In genomic region chrX:20263474-20263873, GRCh38 we compare ENCODE assay signal across 8 cellular contexts. TPM values are rescaled to one million over a fixed set of nuclear protein-coding genes. Genes with fewer than 3 reads are reported as not detected.
DNase-seq lines count a peak whose midpoint lies in the region; ATAC-seq and TF ChIP-seq lines count a peak whose summit lies in the region.

No MANE protein-coding gene starts in this region.

- peak; percentile 33 for ATAC-seq in GM18517 (IDR thresholded peaks at IDR 0.05; ENCODE audit: unreplicated experiment)

- no peak for TF ChIP-seq CTCF in neural crest cell (conservative IDR thresholded peaks at IDR 0.05)
- no peak for TF ChIP-seq CTCF in RWPE1 (conservative IDR thresholded peaks at IDR 0.05; ENCODE audit: low read depth)
- TF ChIP-seq CTCF in ascending aorta (IDR thresholded peaks at IDR 0.05), result no peak

- H3K4me3 Mint-ChIP-seq in neural crest cell, result peak overlapping the region; percentile 56

- no peaks in the 10 kb centered on the region for H3K36me3 Mint-ChIP-seq in neural crest cell (ENCODE audit: low read depth)

- CTCF ChIA-PET in RWPE1 (lab: Yijun Ruan, JAX), result interaction anchor here (0.6 kb wide), 1 partner anchor 179 kb away, joined by 3 read pairs; no protein-coding TSS in a partner anchor

- H3K9me3 ChIP-seq in ascending aorta, result no peaks in the 10 kb centered on the region

- in situ Hi-C loops in KBM-7 (cut with MboI; ENCODE audit: low pct_unique_long_range_greater_than_20kb, low sequenced_read_pairs), result loop anchor here (25.0 kb wide), 1 partner anchor 174 kb away; no protein-coding TSS in a partner anchor

- H3K36me3 ChIP-seq in ascending aorta, result no peaks in the 10 kb centered on the region

- H3K27ac ChIP-seq in RWPE1, result no peak overlapping the region
- H3K27ac ChIP-seq in ascending aorta, result no peak overlapping the region

- H3K9me3 Mint-ChIP-seq in neural crest cell, result no peaks in the 10 kb centered on the region

- no peak overlapping the region for H3K4me3 ChIP-seq in ascending aorta

- no peaks in the 10 kb centered on the region for H3K4me1 ChIP-seq in ascending aorta

- intact Hi-C loops in ascending aorta (cut with DNase I), result no loop called here

- H3K27me3 ChIP-seq in ascending aorta, result peaks cover 4% of the 10 kb centered on the region

- POLR2A ChIA-PET in RWPE1 (lab: Yijun Ruan, JAX; ENCODE audit: low non-redundant PET), result no interaction called here

- H3K4me1 Mint-ChIP-seq in neural crest cell, result peaks cover 17% of the 10 kb centered on the region

- no peak overlapping the region for H3K27ac Mint-ChIP-seq in neural crest cell (ENCODE audit: unreplicated experiment)

- H3K27me3 Mint-ChIP-seq in neural crest cell (ENCODE audit: low read depth), result peaks cover 8% of the 10 kb centered on the region

- DNase-seq in KBM-7 (peak; percentile 60), astrocyte of the hippocampus (ENCODE audit: low read depth, low spot score) (peak; percentile 14), neural crest cell (ENCODE audit: low read depth, low spot score) (no peak), 8988T (no peak), RWPE1 (ENCODE audit: low spot score) (no peak), ascending aorta (ENCODE audit: low spot score in 2 of 2) (no peak), NCI-H774 (lab: John Stamatoyannopoulos, UW) (no peak)

RNA-seq across cellular contexts. Expression of gene RPS6KA3, which starts 3.2 kb away (rescaled TPM):
- total RNA-seq in neural crest cell (26.0 and 28.7 TPM in 2 replicates), ascending aorta (43.0 TPM)

Comparison
In these comparisons a context has a peak if more than half of its experiments do, and no peak if none do; other contexts are left out.
1. DNase-seq: peak in KBM-7 (single experiment) and astrocyte of the hippocampus (single experiment); none in neural crest cell (single experiment), 8988T (single experiment), RWPE1 (single experiment), ascending aorta (0 of 2) and NCI-H774 (single experiment).